20 cellular contexts compared by ENCODE assay signal in genomic region chr6:124193132-124193531, GRCh38.
"Had no signal": no experiment of that assay in that cellular context is flagged by ENCODE, and none has a peak within 500 bp of the region (broad histone marks: within the 10 kb centered on the region; RNA-seq: fewer than 3 reads in every experiment).

No MANE protein-coding gene starts in this region.

- H2AFZ ChIP-seq: parathyroid adenoma had no signal

- H3K27ac ChIP-seq: colonic mucosa, epithelial cell of prostate, gastrocnemius medialis, parathyroid adenoma, sigmoid colon, testis, tibial artery had no signal

- H3K27me3 ChIP-seq: colonic mucosa, gastrocnemius medialis, sigmoid colon, testis, tibial artery had no signal

- DNase-seq: colonic mucosa; effector CD8-positive, alpha-beta T cell; endodermal cell; foreskin fibroblast; gastrocnemius medialis; head of caudate nucleus; mucosa of descending colon; naive B cell; sigmoid colon; stimulated activated CD4-positive, alpha-beta T cell treated with anti-CD3 and anti-CD28 coated beads, Interleukin-4, amount 100 ng/mL, for 4 hours; stimulated activated naive CD8-positive, alpha-beta T cell treated with anti-CD3 and anti-CD28 coated beads, Interleukin-15, Interleukin-2, amounts not matched to agents 100 U/mL and 50 U/mL, for 24 hours; substantia nigra; testis had no signal

- ATAC-seq: esophagus mucosa; gastrocnemius medialis; left lobe of liver; mucosa of descending colon; natural killer cell treated with Interleukin-12 subunit alpha and Interleukin-12 subunit beta and Interleukin-15 and Interleukin-18, amount 100 ng/mL, for 72 hours; stimulated activated memory B cell treated with anti-CD40 and anti-IgM and Interleukin-4, amounts not matched to agents 10 μg/mL and 1 μg/mL and 100 μg/mL, for 72 hours; stimulated activated naive CD8-positive, alpha-beta T cell treated with anti-CD3 and anti-CD28 coated beads, Interleukin-15, Interleukin-2, amounts not matched to agents 100 U/mL and 50 U/mL, for 24 hours had no signal

- H3K4me3 ChIP-seq: colonic mucosa, gastrocnemius medialis, mucosa of descending colon, sigmoid colon, tibial artery had no signal

- H3K79me2 ChIP-seq: parathyroid adenoma had no signal

- H3K36me3 ChIP-seq: colonic mucosa, gastrocnemius medialis, sigmoid colon, tibial artery had no signal

- H3K9me3 ChIP-seq: colonic mucosa, gastrocnemius medialis, mucosa of descending colon, sigmoid colon, testis, tibial artery had no signal

- H3K9ac ChIP-seq: parathyroid adenoma had no signal

- H3K4me1 ChIP-seq: colonic mucosa, gastrocnemius medialis, parathyroid adenoma, sigmoid colon, testis, tibial artery had no signal
